8 cellular contexts compared by ENCODE assay signal in genomic region chr3:131026321-131027151, GRCh38. TPM values are rescaled to one million over a fixed set of nuclear protein-coding genes. Genes with fewer than 3 reads are reported as not detected.
DNase-seq lines count a peak whose midpoint lies in the region; TF ChIP-seq lines count a peak whose summit lies in the region.

ASTE1 (minus strand) TSS chr3:131026825; CDS start chr3:131025306, 1,519 bp downstream.
A gene with protein sequence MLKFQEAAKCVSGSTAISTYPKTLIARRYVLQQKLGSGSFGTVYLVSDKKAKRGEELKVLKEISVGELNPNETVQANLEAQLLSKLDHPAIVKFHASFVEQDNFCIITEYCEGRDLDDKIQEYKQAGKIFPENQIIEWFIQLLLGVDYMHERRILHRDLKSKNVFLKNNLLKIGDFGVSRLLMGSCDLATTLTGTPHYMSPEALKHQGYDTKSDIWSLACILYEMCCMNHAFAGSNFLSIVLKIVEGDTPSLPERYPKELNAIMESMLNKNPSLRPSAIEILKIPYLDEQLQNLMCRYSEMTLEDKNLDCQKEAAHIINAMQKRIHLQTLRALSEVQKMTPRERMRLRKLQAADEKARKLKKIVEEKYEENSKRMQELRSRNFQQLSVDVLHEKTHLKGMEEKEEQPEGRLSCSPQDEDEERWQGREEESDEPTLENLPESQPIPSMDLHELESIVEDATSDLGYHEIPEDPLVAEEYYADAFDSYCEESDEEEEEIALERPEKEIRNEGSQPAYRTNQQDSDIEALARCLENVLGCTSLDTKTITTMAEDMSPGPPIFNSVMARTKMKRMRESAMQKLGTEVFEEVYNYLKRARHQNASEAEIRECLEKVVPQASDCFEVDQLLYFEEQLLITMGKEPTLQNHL (plus strand): TSS chr3:131026877. CDS start chr3:131029709, 2,832 bp downstream.

- peak within 1 kb of the TSS; percentile 93 for H3K27ac Mint-ChIP-seq in activated T-helper 2 cell treated with anti-CD3 and anti-CD28 coated beads, Interferon-gamma antibody, Interleukin-2, Interleukin-4, amounts not matched to agents 10 μg/mL and 5 μg/mL and 100 μg/mL, durations not matched to agents 14 hours and 24 hours and 36 hours
- H3K27ac Mint-ChIP-seq in nephron, result peak within 1 kb of the TSS; percentile 82 to 94 (median 92)
- H3K27ac Mint-ChIP-seq in stimulated activated naive CD8-positive, alpha-beta T cell treated with anti-CD3 and anti-CD28 coated beads, Interleukin-15, Interleukin-2, amounts not matched to agents 100 ng/mL and 50 ng/mL, for 24 hours, result peak within 1 kb of the TSS; percentile 91

- H3K4me1 Mint-ChIP-seq in activated T-helper 2 cell treated with anti-CD3 and anti-CD28 coated beads, Interferon-gamma antibody, Interleukin-2, Interleukin-4, amounts not matched to agents 10 μg/mL and 5 μg/mL and 100 μg/mL, durations not matched to agents 14 hours and 24 hours and 36 hours (ENCODE audit: low read depth), result peaks cover 34% of the 10 kb centered on the region
- H3K4me1 Mint-ChIP-seq in nephron, result peaks cover 29% of the 10 kb centered on the region
- H3K4me1 Mint-ChIP-seq in stimulated activated naive CD8-positive, alpha-beta T cell treated with anti-CD3 and anti-CD28 coated beads, Interleukin-15, Interleukin-2, amounts not matched to agents 100 ng/mL and 50 ng/mL, for 24 hours (ENCODE audit: low read depth), result peaks cover 46% of the 10 kb centered on the region

- intact Hi-C loops in activated T-helper 2 cell treated with anti-CD3 and anti-CD28 coated beads, Interferon-gamma antibody, Interleukin-2, Interleukin-4, amounts not matched to agents 10 μg/mL and 5 μg/mL and 100 μg/mL, durations not matched to agents 14 hours and 24 hours and 36 hours (cut with micrococcal nuclease), result loop anchor here (1.0 to 5.0 kb wide), 6 partner anchors 119 to 1006 kb away; partner anchors contain the start of genes ATP2C1 and PIK3R4

- H3K36me3 Mint-ChIP-seq in activated T-helper 2 cell treated with anti-CD3 and anti-CD28 coated beads, Interferon-gamma antibody, Interleukin-2, Interleukin-4, amounts not matched to agents 10 μg/mL and 5 μg/mL and 100 μg/mL, durations not matched to agents 14 hours and 24 hours and 36 hours (ENCODE audit: low read depth), result peaks cover 28% of the 10 kb centered on the region
- peaks cover 30% of the 10 kb centered on the region for H3K36me3 Mint-ChIP-seq in nephron (ENCODE audit: low read depth)
- peaks cover 21% of the 10 kb centered on the region for H3K36me3 Mint-ChIP-seq in stimulated activated naive CD8-positive, alpha-beta T cell treated with anti-CD3 and anti-CD28 coated beads, Interleukin-15, Interleukin-2, amounts not matched to agents 100 ng/mL and 50 ng/mL, for 24 hours (ENCODE audit: low read depth)

- no peaks in the 10 kb centered on the region for H3K9me3 Mint-ChIP-seq in activated T-helper 2 cell treated with anti-CD3 and anti-CD28 coated beads, Interferon-gamma antibody, Interleukin-2, Interleukin-4, amounts not matched to agents 10 μg/mL and 5 μg/mL and 100 μg/mL, durations not matched to agents 14 hours and 24 hours and 36 hours
- H3K9me3 Mint-ChIP-seq in nephron, result no peaks in the 10 kb centered on the region
- no peaks in the 10 kb centered on the region for H3K9me3 Mint-ChIP-seq in stimulated activated naive CD8-positive, alpha-beta T cell treated with anti-CD3 and anti-CD28 coated beads, Interleukin-15, Interleukin-2, amounts not matched to agents 100 ng/mL and 50 ng/mL, for 24 hours

- H3K27me3 Mint-ChIP-seq in activated T-helper 2 cell treated with anti-CD3 and anti-CD28 coated beads, Interferon-gamma antibody, Interleukin-2, Interleukin-4, amounts not matched to agents 10 μg/mL and 5 μg/mL and 100 μg/mL, durations not matched to agents 14 hours and 24 hours and 36 hours (ENCODE audit: low read depth), result peaks cover 4% of the 10 kb centered on the region
- H3K27me3 Mint-ChIP-seq in nephron (ENCODE audit: low read depth), result no peaks in the 10 kb centered on the region
- H3K27me3 Mint-ChIP-seq in stimulated activated naive CD8-positive, alpha-beta T cell treated with anti-CD3 and anti-CD28 coated beads, Interleukin-15, Interleukin-2, amounts not matched to agents 100 ng/mL and 50 ng/mL, for 24 hours, result no peaks in the 10 kb centered on the region

- DNase-seq in EH (ENCODE audit: low read depth) (peak; percentile 87), GOT3 (lab: John Stamatoyannopoulos, UW) (peak; percentile 82), LHCN-M2 (ENCODE audit: low read depth) (peak; percentile 83), RPMI7951 (ENCODE audit: low read depth) (peak; percentile 88), fibroblast of pulmonary artery (ENCODE audit: low read depth) (peak; percentile 84)
- peak; percentile 89 for DNase-seq in activated T-helper 2 cell treated with anti-CD3 and anti-CD28 coated beads, Interferon-gamma antibody, Interleukin-2, Interleukin-4, amounts not matched to agents 10 μg/mL and 5 μg/mL and 100 μg/mL, durations not matched to agents 14 hours and 24 hours and 36 hours (ENCODE audit: low spot score)

- peak within 1 kb of the TSS; percentile 88 for H3K4me3 Mint-ChIP-seq in activated T-helper 2 cell treated with anti-CD3 and anti-CD28 coated beads, Interferon-gamma antibody, Interleukin-2, Interleukin-4, amounts not matched to agents 10 μg/mL and 5 μg/mL and 100 μg/mL, durations not matched to agents 14 hours and 24 hours and 36 hours (ENCODE audit: low read depth)
- H3K4me3 Mint-ChIP-seq in nephron, result peak within 1 kb of the TSS; percentile 88 to 93 (median 91)
- peak within 1 kb of the TSS; percentile 89 for H3K4me3 Mint-ChIP-seq in stimulated activated naive CD8-positive, alpha-beta T cell treated with anti-CD3 and anti-CD28 coated beads, Interleukin-15, Interleukin-2, amounts not matched to agents 100 ng/mL and 50 ng/mL, for 24 hours

- TF ChIP-seq CTCF in fibroblast of pulmonary artery (IDR thresholded peaks at IDR 0.05; ENCODE audit: low read length, missing control alignments) (no peak), nephron (IDR thresholded peaks at IDR 0.05; ENCODE audit: unreplicated experiment in 3 of 3) (no peak)

- H3K4me3 ChIP-seq in fibroblast of pulmonary artery (replicated peaks; ENCODE audit: low read depth, low read length), result peak within 1 kb of the TSS; percentile 83

RNA-seq across cellular contexts. Expression of gene ASTE1, which starts in this region (rescaled TPM):
- 7.1 and 8.4 TPM in 2 replicates for total RNA-seq in LHCN-M2 (2014; rRNA removed)
- polyA plus RNA-seq in LHCN-M2 (2012), result 3.2 TPM
- 11.1 and 11.5 TPM in 2 replicates for total RNA-seq in RPMI7951 (2014; rRNA removed; shearing (Covaris generic))
- 7.4 and 8.0 TPM in 2 replicates for total RNA-seq in activated T-helper 2 cell treated with anti-CD3 and anti-CD28 coated beads, Interferon-gamma antibody, Interleukin-2, Interleukin-4, amounts not matched to agents 10 μg/mL and 5 μg/mL and 100 μg/mL, durations not matched to agents 14 hours and 24 hours and 36 hours

RNA-seq across cellular contexts. Expression of the second gene that starts in this region (rescaled TPM):
- 6.1 and 13.3 TPM in 2 replicates for total RNA-seq in LHCN-M2 (2014; rRNA removed)
- polyA plus RNA-seq in LHCN-M2 (2012), result 5.1 TPM
- 4.0 and 5.0 TPM in 2 replicates for total RNA-seq in RPMI7951 (2014; rRNA removed; shearing (Covaris generic))
- 1.1 and 1.2 TPM in 2 replicates for total RNA-seq in activated T-helper 2 cell treated with anti-CD3 and anti-CD28 coated beads, Interferon-gamma antibody, Interleukin-2, Interleukin-4, amounts not matched to agents 10 μg/mL and 5 μg/mL and 100 μg/mL, durations not matched to agents 14 hours and 24 hours and 36 hours

Comparison
In these comparisons a context has a peak if more than half of its experiments do, and no peak if none do; other contexts are left out.
1. Peak in every context shown above with its lines: DNase-seq and H3K4me3 ChIP-seq.